7 cellular contexts compared by ENCODE assay signal in genomic region chr6:113724927-113725326, GRCh38.
DNase-seq lines count a peak whose midpoint lies in the region; ATAC-seq, FAIRE-seq and TF ChIP-seq lines count a peak whose summit lies in the region.
"Not testable (repeated sequence)": the region's sequence is repeated elsewhere in the genome, so short reads cannot be mapped to it uniquely, and the experiment has no call there.

No MANE protein-coding gene starts in this region.

- not testable (repeated sequence) for H3K18ac ChIP-seq in neuronal stem cell (ENCODE audit: low read length)

- TF ChIP-seq POLR2A in H54 (IDR thresholded peaks at IDR 0.05; ENCODE audit: low read depth, low read length) = not testable (repeated sequence)

- not testable (repeated sequence) for H3K4me2 ChIP-seq in neuronal stem cell (ENCODE audit: insufficient read depth, low read length, poor library complexity, severe bottlenecking)

- not testable (repeated sequence) for H3K9me3 Mint-ChIP-seq in endodermal cell; endothelial cell (ENCODE audit: unreplicated experiment); memory B cell

- H2BK12ac ChIP-seq in neuronal stem cell (ENCODE audit: low read length) = not testable (repeated sequence)

- H3K23ac ChIP-seq in neuronal stem cell (ENCODE audit: low read depth, low read length, poor library complexity) = not testable (repeated sequence)

- H3K9ac ChIP-seq in adipocyte (ENCODE audit: low read length); endodermal cell (ENCODE audit: extremely low read depth, low read length, poor library complexity, severe bottlenecking); neuronal stem cell (ENCODE audit: low read depth, low read length, poor library complexity): not testable (repeated sequence)

- H3K4me3 ChIP-seq in adipocyte (ENCODE audit: low read length); neuronal stem cell (ENCODE audit: low read length in 2 of 2): not testable (repeated sequence)
- H3K4me3 ChIP-seq in endodermal cell (ENCODE audit: low read length) = peak overlapping the region; percentile 39

- not testable (repeated sequence) for H2AK5ac ChIP-seq in neuronal stem cell (ENCODE audit: low read depth, low read length)

- H3K27me3 Mint-ChIP-seq in endodermal cell (ENCODE audit: insufficient read depth); endothelial cell (ENCODE audit: unreplicated experiment); memory B cell: not testable (repeated sequence)

- peak; percentile 6 for FAIRE-seq in H54 (lab: Jason Lieb, UNC)

- not testable (repeated sequence) for H3K14ac ChIP-seq in neuronal stem cell (ENCODE audit: low read length)

- H4K91ac ChIP-seq in neuronal stem cell (ENCODE audit: low read depth, low read length, poor library complexity) = not testable (repeated sequence)

- H3K4me1 Mint-ChIP-seq in endodermal cell (peaks cover 46% of the 10 kb centered on the region), endothelial cell (ENCODE audit: unreplicated experiment) (peaks cover 47% of the 10 kb centered on the region), memory B cell (peaks cover 12% of the 10 kb centered on the region)

- H3K79me1 ChIP-seq in neuronal stem cell (ENCODE audit: low read depth, low read length) = not testable (repeated sequence)

- H2BK120ac ChIP-seq in neuronal stem cell (ENCODE audit: low read depth, low read length) = not testable (repeated sequence)

- not testable (repeated sequence) for H2BK5ac ChIP-seq in neuronal stem cell (ENCODE audit: low read length)

- ATAC-seq in memory B cell (ENCODE audit: low read depth) = not testable (repeated sequence)

- not testable (repeated sequence) for H2BK15ac ChIP-seq in neuronal stem cell (ENCODE audit: low read length)

- peak overlapping the region; percentile 21 for H3K4me3 Mint-ChIP-seq in endodermal cell
- not testable (repeated sequence) for H3K4me3 Mint-ChIP-seq in endothelial cell (ENCODE audit: unreplicated experiment); memory B cell

- not testable (repeated sequence) for TF ChIP-seq CTCF in endodermal cell (conservative IDR thresholded peaks at IDR 0.05); endothelial cell (IDR thresholded peaks at IDR 0.05; ENCODE audit: unreplicated experiment)

- not testable (repeated sequence) for H4K8ac ChIP-seq in neuronal stem cell (ENCODE audit: low read depth, low read length)

- not testable (repeated sequence) for DNase-seq in H54 (ENCODE audit: insufficient read length, low spot score); endodermal cell; endothelial cell (ENCODE audit: low spot score); memory B cell (ENCODE audit: low spot score in 2 of 2); neuronal stem cell (ENCODE audit: low spot score)
- peak; percentile 14 for DNase-seq in adipocyte (ENCODE audit: low read depth)
- DNase-seq in fibroblast of peridontal ligament (ENCODE audit: extremely low read depth) = peak; percentile 9

- WGBS in endodermal cell (ENCODE audit: insufficient coverage in 1 of 2, insufficient read length in 1 of 2), 2 experiments = 79% methylated on average over 2 of the region's 2 CpGs; no CpG with 5 or more reads in 1 of the 2 experiments
- no CpG with 5 or more reads among the region's 2 CpGs for WGBS in neuronal stem cell (ENCODE audit: extremely low coverage in 2 of 2, insufficient read length in 2 of 2, insufficient replicate concordance in 1 of 2), 2 donors

- not testable (repeated sequence) for H3K27me3 ChIP-seq in adipocyte (replicated peaks; ENCODE audit: control insufficient read depth, insufficient read depth, low read length); endodermal cell (ENCODE audit: control insufficient read depth, insufficient read depth, low read length, poor library complexity, severe bottlenecking); neuronal stem cell (ENCODE audit: control insufficient read depth in 3 of 3, insufficient read depth in 3 of 3, low read depth in 1 of 3, low read length in 3 of 3)

- peak overlapping the region; percentile 86 for H3K27ac Mint-ChIP-seq in endodermal cell
- H3K27ac Mint-ChIP-seq in endothelial cell (ENCODE audit: unreplicated experiment) = peak overlapping the region; percentile 99
- peak overlapping the region; percentile 37 for H3K27ac Mint-ChIP-seq in memory B cell

- H3K4ac ChIP-seq in neuronal stem cell (ENCODE audit: low read length) = not testable (repeated sequence)

- not testable (repeated sequence) for H3K36me3 Mint-ChIP-seq in endodermal cell (ENCODE audit: low read depth); endothelial cell (ENCODE audit: low read depth, unreplicated experiment); memory B cell

- not testable (repeated sequence) for H3K4me1 ChIP-seq in adipocyte (ENCODE audit: control insufficient read depth, insufficient read depth, low read length); endodermal cell (ENCODE audit: control insufficient read depth, insufficient read depth, low read length); neuronal stem cell (ENCODE audit: control insufficient read depth in 2 of 2, insufficient read depth in 1 of 2, low read depth in 1 of 2, low read length in 2 of 2)

- H2AFZ ChIP-seq in neuronal stem cell (ENCODE audit: low read length) = peak overlapping the region; percentile 31

- H3K36me3 ChIP-seq in adipocyte (ENCODE audit: control insufficient read depth, insufficient read depth, low read length, severe bottlenecking); endodermal cell (ENCODE audit: control insufficient read depth, insufficient read depth, low read length); neuronal stem cell (replicated peaks in 1 of 2; ENCODE audit: control insufficient read depth in 2 of 2, insufficient read depth in 2 of 2, low read length in 2 of 2): not testable (repeated sequence)

- H3K9me3 ChIP-seq in adipocyte (ENCODE audit: control insufficient read depth, low read length); endodermal cell (ENCODE audit: control insufficient read depth, low read length); neuronal stem cell (replicated peaks in 1 of 2; ENCODE audit: control insufficient read depth in 2 of 2, insufficient read depth in 1 of 2, low read depth in 1 of 2, low read length in 2 of 2): not testable (repeated sequence)

- H3K27ac ChIP-seq in endodermal cell (ENCODE audit: low read depth, low read length); neuronal stem cell (replicated peaks; ENCODE audit: low read length): not testable (repeated sequence)

Comparison
In these comparisons a context has a peak if more than half of its experiments do, and no peak if none do; other contexts are left out.
1. H3K27ac Mint-ChIP-seq: peak in every context shown above with its lines; median percentile 99 in endothelial cell; 86 in endodermal cell; 37 in memory B cell.